1 cellular context compared by ENCODE assay signal in the genomic region with DNA sequence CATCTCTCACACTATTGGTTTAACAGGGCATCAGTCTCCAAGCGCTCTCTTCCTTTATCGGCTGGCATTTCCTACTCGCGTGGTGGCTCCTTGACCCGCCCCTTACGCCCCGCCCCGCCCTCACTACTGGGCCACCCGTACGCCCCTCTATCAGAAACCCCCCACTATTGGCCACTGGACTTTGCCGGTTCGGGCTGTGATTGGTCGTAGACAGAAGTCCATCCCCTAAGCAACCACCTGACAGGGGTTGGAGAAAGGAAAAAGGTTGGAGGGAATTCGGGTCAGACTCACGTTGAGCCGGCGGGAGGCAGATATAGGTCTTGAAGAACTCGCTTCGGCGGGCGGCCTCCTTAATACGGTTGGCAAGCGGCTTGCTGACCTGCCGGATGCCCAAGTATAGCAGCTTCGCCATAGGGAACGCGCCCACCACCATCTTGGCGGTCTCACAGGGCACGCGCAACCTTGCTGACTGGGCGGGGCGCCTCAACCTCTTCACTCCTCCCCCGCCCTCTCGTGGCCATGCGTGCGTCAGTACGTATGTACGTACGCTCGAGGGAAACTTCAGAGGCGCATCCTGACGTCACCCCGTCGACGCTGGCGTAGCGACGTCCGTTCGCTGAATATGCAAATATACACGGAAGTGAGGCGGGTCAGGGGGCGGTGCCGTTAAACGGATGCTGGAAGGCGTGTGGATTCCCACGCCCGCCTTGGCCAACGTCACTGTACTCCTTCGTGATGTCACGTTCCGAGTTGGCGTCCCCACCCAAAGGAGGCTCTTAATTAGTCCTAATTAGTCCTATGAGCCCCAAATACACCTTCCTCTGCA.
A peak's percentile ranks its signal among the peaks of the same experiment; 100 is the strongest.
TF ChIP-seq lines count a peak whose summit lies in the region.

TSS of gene OPA3 (minus strand) at position 471 of the 826 bp plus-strand sequence. CDS start at position 433, 38 bp downstream.

TF ChIP-seq in HepG2, 621 proteins besides CTCF, POLR2A, EP300 and RAD21 (continued from another document and continues in another):
- TF ChIP-seq PREB (CRISPR knock-in tag; IDR thresholded peaks at IDR 0.05) (no peak), AGO1 (IDR thresholded peaks at IDR 0.05; ENCODE audit: low read depth, low read length, poor library complexity, severe bottlenecking) (peak; percentile 64), ZFP37 (CRISPR knock-in tag; IDR thresholded peaks at IDR 0.05; ENCODE audit: borderline replicate concordance) (no peak), ZNF543 (CRISPR knock-in tag; IDR thresholded peaks at IDR 0.05) (no peak; the same call in 1 of the 2 replicates), ZNF260 (CRISPR knock-in tag; IDR thresholded peaks at IDR 0.05; ENCODE audit: borderline replicate concordance, low read depth) (no peak), NR2C2 (CRISPR knock-in tag; IDR thresholded peaks at IDR 0.05; ENCODE audit: borderline replicate concordance) (peak; percentile 81), ZNF607 (CRISPR knock-in tag; IDR thresholded peaks at IDR 0.05; ENCODE audit: borderline replicate concordance) (peak; percentile 63; the same call in 1 of the 2 replicates), ZNF773 (CRISPR knock-in tag; IDR thresholded peaks at IDR 0.05; ENCODE audit: borderline replicate concordance) (no peak), ZNF841 (CRISPR knock-in tag; IDR thresholded peaks at IDR 0.05; ENCODE audit: borderline replicate concordance) (no peak), ZKSCAN5 (CRISPR knock-in tag; IDR thresholded peaks at IDR 0.05) (no peak), PPARG (CRISPR knock-in tag; conservative IDR thresholded peaks at IDR 0.05) (no peak), SALL1 (CRISPR knock-in tag; IDR thresholded peaks at IDR 0.05) (peak; percentile 78), CHD4 (IDR thresholded peaks at IDR 0.05; ENCODE audit: borderline replicate concordance, low read length) (0 out of 2 replicates have a peak, but pooled peaks have one; percentile 53), ZFY (CRISPR knock-in tag; IDR thresholded peaks at IDR 0.05) (peak; percentile 8; the same call in 1 of the 2 replicates), ZNF251 (CRISPR knock-in tag; IDR thresholded peaks at IDR 0.05) (no peak), ZNF513 (CRISPR knock-in tag; conservative IDR thresholded peaks at IDR 0.05) (no peak), ZNF234 (CRISPR knock-in tag; conservative IDR thresholded peaks at IDR 0.05) (no peak), HES4 (CRISPR knock-in tag; IDR thresholded peaks at IDR 0.05; ENCODE audit: borderline replicate concordance) (no peak), RFXAP (CRISPR knock-in tag; IDR thresholded peaks at IDR 0.05; ENCODE audit: borderline replicate concordance) (no peak), TSC22D2 (CRISPR knock-in tag; IDR thresholded peaks at IDR 0.05; ENCODE audit: borderline replicate concordance) (no peak), ZNF839 (CRISPR knock-in tag; IDR thresholded peaks at IDR 0.05; ENCODE audit: borderline replicate concordance) (no peak), KLF13 (CRISPR knock-in tag; IDR thresholded peaks at IDR 0.05) (no peak), ZNF549 (CRISPR knock-in tag; IDR thresholded peaks at IDR 0.05) (no peak), ZNF709 (CRISPR knock-in tag; IDR thresholded peaks at IDR 0.05) (peak; percentile 47; the same call in 1 of the 2 replicates), ARNT (IDR thresholded peaks at IDR 0.05) (no peak), NFATC3 (CRISPR knock-in tag; IDR thresholded peaks at IDR 0.05) (no peak), ZC3H13 (CRISPR knock-in tag; IDR thresholded peaks at IDR 0.05) (no peak), YY1 (IDR thresholded peaks at IDR 0.05; ENCODE audit: insufficient read depth, insufficient replicate concordance, low read depth, low read length) (peak; percentile 90), ZBTB7A (CRISPR knock-in tag; IDR thresholded peaks at IDR 0.05) (no peak), MED8 (CRISPR knock-in tag; IDR thresholded peaks at IDR 0.05; ENCODE audit: insufficient replicate concordance) (no peak), BORCS8-MEF2B (CRISPR knock-in tag; IDR thresholded peaks at IDR 0.05) (peak; percentile 55; the same call in 1 of the 2 replicates), ZNF101 (CRISPR knock-in tag; IDR thresholded peaks at IDR 0.05; ENCODE audit: borderline replicate concordance, low read depth) (no peak), ZSCAN5A (CRISPR knock-in tag; IDR thresholded peaks at IDR 0.05; ENCODE audit: borderline replicate concordance) (no peak), SMC3 (IDR thresholded peaks at IDR 0.05; ENCODE audit: low read length) (no peak), TBX2 (CRISPR knock-in tag; IDR thresholded peaks at IDR 0.05; ENCODE audit: borderline replicate concordance) (peak; percentile 62), ZNF441 (CRISPR knock-in tag; IDR thresholded peaks at IDR 0.05; ENCODE audit: borderline replicate concordance) (no peak), FOXM1 (CRISPR knock-in tag; IDR thresholded peaks at IDR 0.05) (no peak), ELF3 (CRISPR knock-in tag; IDR thresholded peaks at IDR 0.05) (peak; percentile 87), ZBTB20 (CRISPR knock-in tag; IDR thresholded peaks at IDR 0.05; ENCODE audit: borderline replicate concordance, low read depth) (peak; percentile 66; the same call in 1 of the 2 replicates), NBN (conservative IDR thresholded peaks at IDR 0.05) (no peak), ZNF180 (CRISPR knock-in tag; IDR thresholded peaks at IDR 0.05; ENCODE audit: borderline replicate concordance, low read depth) (no peak), ZNF44 (CRISPR knock-in tag; IDR thresholded peaks at IDR 0.05) (peak; percentile 36; the same call in 1 of the 2 replicates), PAX8 (CRISPR knock-in tag; IDR thresholded peaks at IDR 0.05; ENCODE audit: borderline replicate concordance) (no peak), ZNF557 (CRISPR knock-in tag; IDR thresholded peaks at IDR 0.05) (no peak), WIZ (CRISPR knock-in tag; IDR thresholded peaks at IDR 0.05) (no peak), ZNF788 (CRISPR knock-in tag; IDR thresholded peaks at IDR 0.05; ENCODE audit: borderline replicate concordance) (peak; percentile 70; the same call in 1 of the 2 replicates), ZBTB42 (CRISPR knock-in tag; IDR thresholded peaks at IDR 0.05) (no peak), KDM5A (IDR thresholded peaks at IDR 0.05; ENCODE audit: borderline replicate concordance, low read length) (peak; percentile 67; the same call in 1 of the 2 replicates), ZMYM3 (CRISPR knock-in tag; IDR thresholded peaks at IDR 0.05) (no peak), ZNF747 (CRISPR knock-in tag; IDR thresholded peaks at IDR 0.05; ENCODE audit: borderline replicate concordance) (no peak; the same call in 1 of the 2 replicates), ZNF292 (CRISPR knock-in tag; IDR thresholded peaks at IDR 0.05; ENCODE audit: borderline replicate concordance, low read depth) (no peak), ZSCAN21 (CRISPR knock-in tag; IDR thresholded peaks at IDR 0.05; ENCODE audit: borderline replicate concordance) (peak; percentile 72; the same call in 1 of the 2 replicates), ATAD3A (CRISPR knock-in tag; IDR thresholded peaks at IDR 0.05) (no peak), ELF4 (CRISPR knock-in tag; IDR thresholded peaks at IDR 0.05; ENCODE audit: borderline replicate concordance) (no peak)
- TF ChIP-seq, protein P1, sequence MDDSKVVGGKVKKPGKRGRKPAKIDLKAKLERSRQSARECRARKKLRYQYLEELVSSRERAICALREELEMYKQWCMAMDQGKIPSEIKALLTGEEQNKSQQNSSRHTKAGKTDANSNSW (CRISPR knock-in tag; IDR thresholded peaks at IDR 0.05; ENCODE audit: borderline replicate concordance): no peak
- TF ChIP-seq, protein P2, sequence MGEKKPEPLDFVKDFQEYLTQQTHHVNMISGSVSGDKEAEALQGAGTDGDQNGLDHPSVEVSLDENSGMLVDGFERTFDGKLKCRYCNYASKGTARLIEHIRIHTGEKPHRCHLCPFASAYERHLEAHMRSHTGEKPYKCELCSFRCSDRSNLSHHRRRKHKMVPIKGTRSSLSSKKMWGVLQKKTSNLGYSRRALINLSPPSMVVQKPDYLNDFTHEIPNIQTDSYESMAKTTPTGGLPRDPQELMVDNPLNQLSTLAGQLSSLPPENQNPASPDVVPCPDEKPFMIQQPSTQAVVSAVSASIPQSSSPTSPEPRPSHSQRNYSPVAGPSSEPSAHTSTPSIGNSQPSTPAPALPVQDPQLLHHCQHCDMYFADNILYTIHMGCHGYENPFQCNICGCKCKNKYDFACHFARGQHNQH (CRISPR knock-in tag; IDR thresholded peaks at IDR 0.05): no peak; the same call in 1 of the 2 replicates
- TF ChIP-seq, protein P3, sequence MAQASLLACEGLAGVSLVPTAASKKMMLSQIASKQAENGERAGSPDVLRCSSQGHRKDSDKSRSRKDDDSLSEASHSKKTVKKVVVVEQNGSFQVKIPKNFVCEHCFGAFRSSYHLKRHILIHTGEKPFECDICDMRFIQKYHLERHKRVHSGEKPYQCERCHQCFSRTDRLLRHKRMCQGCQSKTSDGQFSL (CRISPR knock-in tag; IDR thresholded peaks at IDR 0.05): no peak
- TF ChIP-seq, protein P4, sequence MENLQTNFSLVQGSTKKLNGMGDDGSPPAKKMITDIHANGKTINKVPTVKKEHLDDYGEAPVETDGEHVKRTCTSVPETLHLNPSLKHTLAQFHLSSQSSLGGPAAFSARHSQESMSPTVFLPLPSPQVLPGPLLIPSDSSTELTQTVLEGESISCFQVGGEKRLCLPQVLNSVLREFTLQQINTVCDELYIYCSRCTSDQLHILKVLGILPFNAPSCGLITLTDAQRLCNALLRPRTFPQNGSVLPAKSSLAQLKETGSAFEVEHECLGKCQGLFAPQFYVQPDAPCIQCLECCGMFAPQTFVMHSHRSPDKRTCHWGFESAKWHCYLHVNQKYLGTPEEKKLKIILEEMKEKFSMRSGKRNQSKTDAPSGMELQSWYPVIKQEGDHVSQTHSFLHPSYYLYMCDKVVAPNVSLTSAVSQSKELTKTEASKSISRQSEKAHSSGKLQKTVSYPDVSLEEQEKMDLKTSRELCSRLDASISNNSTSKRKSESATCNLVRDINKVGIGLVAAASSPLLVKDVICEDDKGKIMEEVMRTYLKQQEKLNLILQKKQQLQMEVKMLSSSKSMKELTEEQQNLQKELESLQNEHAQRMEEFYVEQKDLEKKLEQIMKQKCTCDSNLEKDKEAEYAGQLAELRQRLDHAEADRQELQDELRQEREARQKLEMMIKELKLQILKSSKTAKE (CRISPR knock-in tag; IDR thresholded peaks at IDR 0.05; ENCODE audit: borderline replicate concordance): no peak
- TF ChIP-seq, protein P5, sequence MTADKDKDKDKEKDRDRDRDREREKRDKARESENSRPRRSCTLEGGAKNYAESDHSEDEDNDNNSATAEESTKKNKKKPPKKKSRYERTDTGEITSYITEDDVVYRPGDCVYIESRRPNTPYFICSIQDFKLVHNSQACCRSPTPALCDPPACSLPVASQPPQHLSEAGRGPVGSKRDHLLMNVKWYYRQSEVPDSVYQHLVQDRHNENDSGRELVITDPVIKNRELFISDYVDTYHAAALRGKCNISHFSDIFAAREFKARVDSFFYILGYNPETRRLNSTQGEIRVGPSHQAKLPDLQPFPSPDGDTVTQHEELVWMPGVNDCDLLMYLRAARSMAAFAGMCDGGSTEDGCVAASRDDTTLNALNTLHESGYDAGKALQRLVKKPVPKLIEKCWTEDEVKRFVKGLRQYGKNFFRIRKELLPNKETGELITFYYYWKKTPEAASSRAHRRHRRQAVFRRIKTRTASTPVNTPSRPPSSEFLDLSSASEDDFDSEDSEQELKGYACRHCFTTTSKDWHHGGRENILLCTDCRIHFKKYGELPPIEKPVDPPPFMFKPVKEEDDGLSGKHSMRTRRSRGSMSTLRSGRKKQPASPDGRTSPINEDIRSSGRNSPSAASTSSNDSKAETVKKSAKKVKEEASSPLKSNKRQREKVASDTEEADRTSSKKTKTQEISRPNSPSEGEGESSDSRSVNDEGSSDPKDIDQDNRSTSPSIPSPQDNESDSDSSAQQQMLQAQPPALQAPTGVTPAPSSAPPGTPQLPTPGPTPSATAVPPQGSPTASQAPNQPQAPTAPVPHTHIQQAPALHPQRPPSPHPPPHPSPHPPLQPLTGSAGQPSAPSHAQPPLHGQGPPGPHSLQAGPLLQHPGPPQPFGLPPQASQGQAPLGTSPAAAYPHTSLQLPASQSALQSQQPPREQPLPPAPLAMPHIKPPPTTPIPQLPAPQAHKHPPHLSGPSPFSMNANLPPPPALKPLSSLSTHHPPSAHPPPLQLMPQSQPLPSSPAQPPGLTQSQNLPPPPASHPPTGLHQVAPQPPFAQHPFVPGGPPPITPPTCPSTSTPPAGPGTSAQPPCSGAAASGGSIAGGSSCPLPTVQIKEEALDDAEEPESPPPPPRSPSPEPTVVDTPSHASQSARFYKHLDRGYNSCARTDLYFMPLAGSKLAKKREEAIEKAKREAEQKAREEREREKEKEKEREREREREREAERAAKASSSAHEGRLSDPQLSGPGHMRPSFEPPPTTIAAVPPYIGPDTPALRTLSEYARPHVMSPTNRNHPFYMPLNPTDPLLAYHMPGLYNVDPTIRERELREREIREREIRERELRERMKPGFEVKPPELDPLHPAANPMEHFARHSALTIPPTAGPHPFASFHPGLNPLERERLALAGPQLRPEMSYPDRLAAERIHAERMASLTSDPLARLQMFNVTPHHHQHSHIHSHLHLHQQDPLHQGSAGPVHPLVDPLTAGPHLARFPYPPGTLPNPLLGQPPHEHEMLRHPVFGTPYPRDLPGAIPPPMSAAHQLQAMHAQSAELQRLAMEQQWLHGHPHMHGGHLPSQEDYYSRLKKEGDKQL (CRISPR knock-in tag; IDR thresholded peaks at IDR 0.05; ENCODE audit: low read depth): no peak
